In genomic region chr6:35049346-35049745, GRCh38 we compare ENCODE assay signal across 15 cellular contexts.
DNase-seq lines count a peak whose midpoint lies in the region; ATAC-seq and TF ChIP-seq lines count a peak whose summit lies in the region.
"Had no signal": no experiment of that assay in that cellular context is flagged by ENCODE, and none has a peak within 500 bp of the region (broad histone marks: within the 10 kb centered on the region; RNA-seq: fewer than 3 reads in every experiment).

No MANE protein-coding gene starts in this region.

- peaks cover 15% of the 10 kb centered on the region for H4K20me1 ChIP-seq in neural progenitor cell (ENCODE audit: low read depth)

- peak overlapping the region; percentile 82 to 92 for H3K27ac ChIP-seq in breast epithelium
- peak overlapping the region; percentile 85 to 92 (median 92) for H3K27ac ChIP-seq in esophagus muscularis mucosa (replicated peaks in 1 of 4)
- no peak overlapping the region for H3K27ac ChIP-seq in neural progenitor cell
- H3K27ac ChIP-seq in upper lobe of left lung, result peak overlapping the region; percentile 79 to 86 (median 84)

- WGBS in esophagus muscularis mucosa, result 74% methylated on average over 7 of the region's 7 CpGs
- 85 to 92% methylated on average over 7 of the region's 7 CpGs for WGBS in upper lobe of left lung, 2 donors

- H2AFZ ChIP-seq in neural progenitor cell (replicated peaks), result no peak overlapping the region

- H3K9me3 ChIP-seq in breast epithelium (no peaks in the 10 kb centered on the region), esophagus muscularis mucosa (no peaks in the 10 kb centered on the region), neural progenitor cell (ENCODE audit: low read depth) (no peaks in the 10 kb centered on the region), upper lobe of left lung (no peaks in the 10 kb centered on the region)
- H3K9me3 ChIP-seq: thyroid gland had no signal

- H3K4me3 ChIP-seq in breast epithelium (peak overlapping the region in 1 of 3 donors; percentile 38), esophagus muscularis mucosa (peak overlapping the region; percentile 7 to 28 (median 13)), neural progenitor cell (no peak overlapping the region), upper lobe of left lung (no peak overlapping the region)
- H3K4me3 ChIP-seq: thyroid gland had no signal

- H3K27me3 ChIP-seq in breast epithelium (no peaks in the 10 kb centered on the region), esophagus muscularis mucosa (no peaks in the 10 kb centered on the region), neural progenitor cell (no peaks in the 10 kb centered on the region), upper lobe of left lung (no peaks in the 10 kb centered on the region)
- H3K27me3 ChIP-seq: thyroid gland had no signal

- POLR2A ChIA-PET in MCF 10A (lab: Yijun Ruan, JAX), result no interaction called here

- H3K36me3 ChIP-seq in breast epithelium (no peaks in the 10 kb centered on the region), esophagus muscularis mucosa (peaks cover 0 to 25% (median 10%) of the 10 kb centered on the region in 4 donors), neural progenitor cell (no peaks in the 10 kb centered on the region), upper lobe of left lung (peaks cover 0 to 20% (median 3%) of the 10 kb centered on the region in 4 donors)
- H3K36me3 ChIP-seq: thyroid gland had no signal

- no TSS peak for BruUV-seq in MCF 10A (replicated peaks; lab: Mats Ljungman, UMichigan)

- H3K4me3 Mint-ChIP-seq in MCF 10A (ENCODE audit: unreplicated experiment) (no peak overlapping the region), neural progenitor cell (no peak overlapping the region)
- H3K4me3 Mint-ChIP-seq: activated naive CD8-positive, alpha-beta T cell; HFFc6; naive B cell had no signal

- H3K9ac ChIP-seq in neural progenitor cell, result no peak overlapping the region

- H3K27me3 Mint-ChIP-seq in MCF 10A (ENCODE audit: insufficient read depth, unreplicated experiment), result no peaks in the 10 kb centered on the region
- peaks cover 5% of the 10 kb centered on the region for H3K27me3 Mint-ChIP-seq in neural progenitor cell (ENCODE audit: insufficient read depth, low read depth)
- H3K27me3 Mint-ChIP-seq: activated naive CD8-positive, alpha-beta T cell; naive B cell had no signal

- in situ Hi-C loops in KBM-7 (cut with MboI; ENCODE audit: low pct_unique_long_range_greater_than_20kb, low sequenced_read_pairs), result no loop called here

- intact Hi-C loops in breast epithelium (cut with DNase I; ENCODE audit: low total_unique reads), result no loop called here
- intact Hi-C loops in MCF 10A (cut with micrococcal nuclease), result no loop called here
- intact Hi-C loops in esophagus muscularis mucosa (cut with DNase I), result no loop called here

- H3K4me2 ChIP-seq in neural progenitor cell, result peak overlapping the region; percentile 69

- no peaks in the 10 kb centered on the region for H3K9me3 Mint-ChIP-seq in MCF 10A (ENCODE audit: unreplicated experiment)
- H3K9me3 Mint-ChIP-seq in neural progenitor cell, result no peaks in the 10 kb centered on the region
- H3K9me3 Mint-ChIP-seq: HFFc6, naive B cell had no signal

- H3K27ac Mint-ChIP-seq in MCF 10A (ENCODE audit: low read depth, unreplicated experiment) (no peak overlapping the region), neural progenitor cell (no peak overlapping the region)
- H3K27ac Mint-ChIP-seq: activated naive CD8-positive, alpha-beta T cell; HFFc6; naive B cell had no signal

- no peak for DNase-seq in breast epithelium (ENCODE audit: low spot score in 2 of 2)
- no peak for DNase-seq in MCF 10A (ENCODE audit: unreplicated experiment)
- no peak for DNase-seq in esophagus muscularis mucosa (ENCODE audit: extremely low spot score)
- DNase-seq in neural progenitor cell (ENCODE audit: low spot score), result no peak
- DNase-seq in upper lobe of left lung, result no peak
- DNase-seq in KBM-7, result no peak
- no peak for DNase-seq in A172 (ENCODE audit: low spot score)
- DNase-seq: cerebellar nuclear complex, HFFc6, NCI-H1105, NCI-H526, thyroid gland had no signal

- CTCF ChIA-PET in MCF 10A (lab: Yijun Ruan, JAX), result interaction anchor here (1.0 to 1.3 kb wide), 2 partner anchors 11 to 62 kb away, joined by 3 read pairs; no protein-coding TSS in a partner anchor

- TF ChIP-seq CTCF in breast epithelium (IDR thresholded peaks at IDR 0.05) (no peak), MCF 10A (IDR thresholded peaks at IDR 0.05; ENCODE audit: unreplicated experiment) (no peak), esophagus muscularis mucosa (IDR thresholded peaks at IDR 0.05) (no peak), neural progenitor cell (IDR thresholded peaks at IDR 0.05) (no peak), upper lobe of left lung (IDR thresholded peaks at IDR 0.05) (no peak)

- peaks cover 17% of the 10 kb centered on the region for H3K36me3 Mint-ChIP-seq in MCF 10A (ENCODE audit: insufficient read depth, unreplicated experiment)
- H3K36me3 Mint-ChIP-seq in neural progenitor cell, result no peaks in the 10 kb centered on the region
- H3K36me3 Mint-ChIP-seq: activated naive CD8-positive, alpha-beta T cell; naive B cell had no signal

- TF ChIP-seq POLR2A in breast epithelium (IDR thresholded peaks at IDR 0.05) (no peak), esophagus muscularis mucosa (IDR thresholded peaks at IDR 0.05; ENCODE audit: low read depth) (no peak), upper lobe of left lung (IDR thresholded peaks at IDR 0.05) (no peak)

- H3K79me2 ChIP-seq in neural progenitor cell (ENCODE audit: low read depth), result no peaks in the 10 kb centered on the region

- H3K4me1 Mint-ChIP-seq in MCF 10A (ENCODE audit: insufficient read depth, unreplicated experiment), result peaks cover 17% of the 10 kb centered on the region
- peaks cover 7% of the 10 kb centered on the region for H3K4me1 Mint-ChIP-seq in neural progenitor cell

- no peak for ATAC-seq in upper lobe of left lung (ENCODE audit: low FRiP score in 2 of 2)
- no peak for ATAC-seq in HG02885 (IDR thresholded peaks at IDR 0.05; ENCODE audit: poor library complexity, unreplicated experiment)

- peaks cover 19 to 32% of the 10 kb centered on the region in 2 donors for H3K4me1 ChIP-seq in breast epithelium
- peaks cover 95 to 100% (median 100%) of the 10 kb centered on the region in 4 donors for H3K4me1 ChIP-seq in esophagus muscularis mucosa
- H3K4me1 ChIP-seq in neural progenitor cell, result peaks cover 67% of the 10 kb centered on the region
- H3K4me1 ChIP-seq in upper lobe of left lung, result peaks cover 68 to 85% (median 75%) of the 10 kb centered on the region in 4 donors

- TF ChIP-seq EP300 in esophagus muscularis mucosa (IDR thresholded peaks at IDR 0.05), result no peak
- TF ChIP-seq EP300 in upper lobe of left lung (IDR thresholded peaks at IDR 0.05), result no peak

- H3F3A ChIP-seq in neural progenitor cell (ENCODE audit: low read depth), result peaks cover 57% of the 10 kb centered on the region

Comparison
In these comparisons a context has a peak if more than half of its experiments do, and no peak if none do; other contexts are left out.
1. H3K4me3 ChIP-seq: peak in esophagus muscularis mucosa (4 of 4); none in neural progenitor cell (single experiment) and upper lobe of left lung (0 of 4).